ENCODE assay signal across 20 cellular contexts in the genomic region with DNA sequence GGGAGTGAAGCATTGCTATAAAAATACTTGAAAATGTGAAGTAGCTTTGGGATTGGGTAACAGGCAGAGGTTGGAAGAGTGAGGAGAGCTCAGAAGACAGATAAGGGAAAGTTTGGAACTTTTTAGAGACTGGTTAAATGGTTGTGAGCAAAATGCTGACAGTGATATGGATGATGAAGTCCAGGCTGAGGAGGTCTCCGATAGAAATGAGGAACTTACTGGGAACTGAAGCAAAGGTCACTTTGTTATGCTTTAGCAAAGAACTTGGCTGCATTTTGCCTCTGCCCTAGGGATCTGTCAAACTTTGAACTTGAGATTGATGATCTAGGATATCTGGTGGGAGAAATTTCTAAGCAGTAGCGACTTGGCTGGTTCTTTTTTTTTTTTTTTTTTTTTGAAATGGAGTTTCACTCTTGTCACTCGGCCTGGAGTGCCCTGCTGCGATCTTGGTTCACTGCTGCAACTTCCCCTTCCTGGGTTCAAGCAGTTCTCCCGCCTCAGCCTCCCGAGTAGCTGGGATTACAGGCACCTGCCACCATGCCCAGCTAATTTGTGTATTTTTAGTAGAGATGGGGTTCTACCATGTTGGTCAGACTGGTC.
"Had no signal": no experiment of that assay in that cellular context is flagged by ENCODE, and none has a peak within 500 bp of the region (broad histone marks: within the 10 kb centered on the region; RNA-seq: fewer than 3 reads in every experiment).

No MANE protein-coding gene starts in this region.

- H3K9me3 Mint-ChIP-seq: activated naive CD4-positive, alpha-beta T cell treated with anti-CD3 and anti-CD28 coated beads, Interleukin-2, amount 10 ng/mL, durations not matched to agents 7 days and 5 days had no signal

- H3K4me1 Mint-ChIP-seq: activated CD4-positive, alpha-beta T cell treated with anti-CD3 and anti-CD28 coated beads, Interleukin-2, amount 10 ng/mL, durations not matched to agents 7 days and 5 days; activated naive CD4-positive, alpha-beta T cell treated with anti-CD3 and anti-CD28 coated beads, Interleukin-2, amount 10 ng/mL, durations not matched to agents 7 days and 5 days; activated naive CD8-positive, alpha-beta T cell treated with anti-CD3 and anti-CD28 coated beads, Interleukin-2, amount 50 U/mL, for 24 hours had no signal

- H3K4me3 ChIP-seq: esophagus muscularis mucosa, pancreas, sigmoid colon, tibial nerve had no signal

- H3K27me3 ChIP-seq: esophagus muscularis mucosa, pancreas, sigmoid colon, tibial nerve had no signal

- H3K36me3 Mint-ChIP-seq: activated naive CD4-positive, alpha-beta T cell treated with anti-CD3 and anti-CD28 coated beads, Interleukin-2, amount 10 ng/mL, durations not matched to agents 7 days and 5 days; naive thymus-derived CD8-positive, alpha-beta T cell had no signal

- H3K27me3 Mint-ChIP-seq: activated CD4-positive, alpha-beta T cell treated with anti-CD3 and anti-CD28 coated beads, Interleukin-2, amount 10 ng/mL, durations not matched to agents 7 days and 5 days; activated naive CD4-positive, alpha-beta T cell treated with anti-CD3 and anti-CD28 coated beads, Interleukin-2, amount 10 ng/mL, durations not matched to agents 7 days and 5 days; activated naive CD8-positive, alpha-beta T cell treated with anti-CD3 and anti-CD28 coated beads, Interleukin-2, amount 50 U/mL, for 24 hours had no signal

- H3K4me1 ChIP-seq: esophagus muscularis mucosa, pancreas, tibial nerve had no signal

- DNase-seq: activated CD4-positive, alpha-beta T cell treated with anti-CD3 and anti-CD28 coated beads, Interleukin-2, amount 10 ng/mL, durations not matched to agents 7 days and 5 days; activated CD8-positive, alpha-beta memory T cell treated with anti-CD3 and anti-CD28 coated beads, Interleukin-2, amount 50 U/mL, for 4 hours; activated naive CD4-positive, alpha-beta T cell treated with anti-CD3 and anti-CD28 coated beads, Interleukin-2, amount 10 ng/mL, durations not matched to agents 7 days and 5 days; activated naive CD8-positive, alpha-beta T cell treated with anti-CD3 and anti-CD28 coated beads, Interleukin-2, amount 50 U/mL, for 24 hours; activated T-cell treated with anti-CD3 and anti-CD28 coated beads, Interleukin-2, amount 50 U/mL, for 4 hours; anterior cingulate cortex; cerebellar nuclear complex; cortex of kidney; effector CD8-positive, alpha-beta T cell; hippocampal formation; naive thymus-derived CD8-positive, alpha-beta T cell; pancreas; sigmoid colon; stimulated activated CD8-positive, alpha-beta memory T cell treated with anti-CD3 and anti-CD28 coated beads, Interleukin-4, amount 100 ng/mL, for 48 hours; stimulated activated naive CD4-positive, alpha-beta T cell treated with Interleukin-2 at 50 U/mL for 16 hours; T-helper 1 cell; T-helper 9 cell had no signal

- H3K9me3 ChIP-seq: esophagus muscularis mucosa, pancreas, sigmoid colon, tibial nerve had no signal

- ATAC-seq: activated CD4-positive, CD25-positive, alpha-beta regulatory T cell treated with anti-CD3 and anti-CD28 coated beads, Interleukin-2, amount 50 U/mL, for 24 hours; activated naive CD8-positive, alpha-beta T cell treated with anti-CD3 and anti-CD28 coated beads, Interleukin-2, amount 50 U/mL, for 24 hours; activated T-cell treated with anti-CD3 and anti-CD28 coated beads, Interleukin-2, amount 50 U/mL, for 4 hours; naive thymus-derived CD8-positive, alpha-beta T cell; pancreas had no signal

- H3K27ac ChIP-seq: esophagus muscularis mucosa, pancreas, tibial nerve had no signal

- H3K27ac Mint-ChIP-seq: activated CD4-positive, alpha-beta T cell treated with anti-CD3 and anti-CD28 coated beads, Interleukin-2, amount 10 ng/mL, durations not matched to agents 7 days and 5 days; activated naive CD4-positive, alpha-beta T cell treated with anti-CD3 and anti-CD28 coated beads, Interleukin-2, amount 10 ng/mL, durations not matched to agents 7 days and 5 days; activated naive CD8-positive, alpha-beta T cell treated with anti-CD3 and anti-CD28 coated beads, Interleukin-2, amount 50 U/mL, for 24 hours; naive thymus-derived CD8-positive, alpha-beta T cell had no signal

- H3K4me3 Mint-ChIP-seq: activated CD4-positive, alpha-beta T cell treated with anti-CD3 and anti-CD28 coated beads, Interleukin-2, amount 10 ng/mL, durations not matched to agents 7 days and 5 days; activated naive CD4-positive, alpha-beta T cell treated with anti-CD3 and anti-CD28 coated beads, Interleukin-2, amount 10 ng/mL, durations not matched to agents 7 days and 5 days; activated naive CD8-positive, alpha-beta T cell treated with anti-CD3 and anti-CD28 coated beads, Interleukin-2, amount 50 U/mL, for 24 hours; activated T-cell treated with anti-CD3 and anti-CD28 coated beads, Interleukin-2, amount 50 U/mL, for 4 hours; naive thymus-derived CD8-positive, alpha-beta T cell had no signal

- H3K36me3 ChIP-seq: esophagus muscularis mucosa, pancreas, sigmoid colon, tibial nerve had no signal
